Comparison of ENCODE assay signal across 35 cellular contexts in genomic region chr1:118912574-118912973, GRCh38.
"Had no signal": no experiment of that assay in that cellular context is flagged by ENCODE, and none has a peak within 500 bp of the region (broad histone marks: within the 10 kb centered on the region; RNA-seq: fewer than 3 reads in every experiment).

No MANE protein-coding gene starts in this region.

- H3K9me3 Mint-ChIP-seq: activated CD4-positive, alpha-beta memory T cell treated with anti-CD3 and anti-CD28 coated beads for 36 hours; activated CD4-positive, alpha-beta T cell treated with anti-CD3 and anti-CD28 coated beads, Interleukin-2, amount 10 ng/mL, durations not matched to agents 24 days and 14 days; activated CD8-positive, alpha-beta T cell treated with anti-CD3 and anti-CD28 coated beads for 36 hours; activated naive CD8-positive, alpha-beta T cell treated with anti-CD3 and anti-CD28 coated beads for 36 hours; activated T-cell treated with anti-CD3 and anti-CD28 coated beads, Interleukin-2, amount 50 U/mL, for 4 hours; T-helper 1 cell treated with Interleukin-12 subunit alpha and Interleukin-12 subunit beta and Interleukin-4 antibody, amounts not matched to agents 30 μg/mL and 1 μg/mL, for 36 hours; T-helper 2 cell treated with Interferon-gamma antibody and Interleukin-4, amounts not matched to agents 5 μg/mL and 100 μg/mL, for 36 hours had no signal

- H3K27ac ChIP-seq: adrenal gland, body of pancreas, brain microvascular endothelial cell, breast epithelium, VCaP had no signal

- H3K9me3 ChIP-seq: adrenal gland, body of pancreas, breast epithelium had no signal

- H3K4me3 ChIP-seq: adrenal gland, body of pancreas, breast epithelium had no signal

- H3K4me3 Mint-ChIP-seq: activated B cell treated with CpG ODN at 0.5 μM for 24 hours; activated CD4-positive, alpha-beta memory T cell treated with anti-CD3 and anti-CD28 coated beads for 36 hours; activated CD4-positive, alpha-beta T cell treated with anti-CD3 and anti-CD28 coated beads, Interleukin-2, amount 10 ng/mL, durations not matched to agents 24 days and 14 days; activated CD8-positive, alpha-beta T cell treated with anti-CD3 and anti-CD28 coated beads for 36 hours; activated naive CD8-positive, alpha-beta T cell treated with anti-CD3 and anti-CD28 coated beads for 36 hours; activated T-cell treated with anti-CD3 and anti-CD28 coated beads, Interleukin-2, amount 50 U/mL, for 4 hours; activated T-cell treated with anti-CD3 and anti-CD28 coated beads, Interleukin-2, amount 50 U/mL, for 72 hours; activated T-helper 1 cell treated with anti-CD3 and anti-CD28 coated beads, Interleukin-12 subunit alpha, Interleukin-12 subunit beta, Interleukin-2, Interleukin-4 antibody, amounts not matched to agents 30 ng/mL and 10 ng/mL and 1 ng/mL, durations not matched to agents 14 hours and 24 hours and 36 hours; activated T-helper 17 cell treated with anti-CD3 and anti-CD28 coated beads, Interleukin-2, amount 50 U/mL, for 72 hours; T-helper 1 cell treated with Interleukin-12 subunit alpha and Interleukin-12 subunit beta and Interleukin-4 antibody, amounts not matched to agents 30 μg/mL and 1 μg/mL, for 36 hours; T-helper 2 cell treated with Interferon-gamma antibody and Interleukin-4, amounts not matched to agents 5 μg/mL and 100 μg/mL, for 36 hours had no signal

- H3K36me3 Mint-ChIP-seq: activated CD4-positive, alpha-beta memory T cell treated with anti-CD3 and anti-CD28 coated beads for 36 hours; activated naive CD4-positive, alpha-beta T cell treated with anti-CD3 and anti-CD28 coated beads, Interleukin-2, amount 50 U/mL, for 72 hours; activated naive CD8-positive, alpha-beta T cell treated with anti-CD3 and anti-CD28 coated beads for 36 hours had no signal

- H3K4me1 ChIP-seq: adrenal gland, breast epithelium had no signal

- DNase-seq: activated B cell treated with CpG ODN at 0.5 μM for 24 hours; activated CD4-positive, alpha-beta memory T cell treated with anti-CD3 and anti-CD28 coated beads for 36 hours; activated CD4-positive, alpha-beta T cell treated with anti-CD3 and anti-CD28 coated beads for 4 hours; activated CD4-positive, alpha-beta T cell treated with anti-CD3 and anti-CD28 coated beads, Interleukin-2, amount 10 ng/mL, durations not matched to agents 24 days and 14 days; activated CD4-positive, alpha-beta T cell treated with anti-CD3 and anti-CD28 coated beads, Interleukin-2, amount 50 U/mL, for 1 hour; activated CD4-positive, alpha-beta T cell treated with anti-CD3 and anti-CD28 coated beads, Interleukin-2, amount 50 U/mL, for 4 hours; activated CD4-positive, CD25-positive, alpha-beta regulatory T cell treated with anti-CD3 and anti-CD28 coated beads, Interleukin-2, amount 50 U/mL, for 72 hours; activated CD8-positive, alpha-beta memory T cell treated with anti-CD3 and anti-CD28 coated beads, Interleukin-2, amount 50 U/mL, for 4 hours; activated CD8-positive, alpha-beta T cell treated with anti-CD3 and anti-CD28 coated beads for 36 hours; activated gamma-delta T cell; activated naive CD4-positive, alpha-beta T cell treated with anti-CD3 and anti-CD28 coated beads, Interleukin-2, amount 50 U/mL, for 16 hours; activated naive CD4-positive, alpha-beta T cell treated with Interleukin-2 at 50 U/mL for 16 hours; activated naive CD8-positive, alpha-beta T cell treated with anti-CD3 and anti-CD28 coated beads for 36 hours; activated T-cell treated with anti-CD3 and anti-CD28 coated beads for 4 hours; activated T-cell treated with anti-CD3 and anti-CD28 coated beads, Interleukin-2, amount 50 U/mL, for 1 hour; activated T-cell treated with anti-CD3 and anti-CD28 coated beads, Interleukin-2, amount 50 U/mL, for 4 hours; activated T-cell treated with anti-CD3 and anti-CD28 coated beads, Interleukin-2, amount 50 U/mL, for 72 hours; adrenal gland; amniotic stem cell; aorta; body of pancreas; brain microvascular endothelial cell; central memory CD4-positive, alpha-beta T cell; T-helper 1 cell; T-helper 2 cell; T-helper 9 cell had no signal

- H3K36me3 ChIP-seq: adrenal gland, breast epithelium had no signal

- H3K27ac Mint-ChIP-seq: activated B cell treated with CpG ODN at 0.5 μM for 24 hours; activated CD4-positive, alpha-beta memory T cell treated with anti-CD3 and anti-CD28 coated beads for 36 hours; activated CD4-positive, alpha-beta T cell treated with anti-CD3 and anti-CD28 coated beads, Interleukin-2, amount 10 ng/mL, durations not matched to agents 24 days and 14 days; activated CD8-positive, alpha-beta T cell treated with anti-CD3 and anti-CD28 coated beads for 36 hours; activated naive CD4-positive, alpha-beta T cell treated with anti-CD3 and anti-CD28 coated beads, Interleukin-2, amount 50 U/mL, for 72 hours; activated naive CD8-positive, alpha-beta T cell treated with anti-CD3 and anti-CD28 coated beads for 36 hours; activated T-cell treated with anti-CD3 and anti-CD28 coated beads, Interleukin-2, amount 50 U/mL, for 72 hours; activated T-helper 1 cell treated with anti-CD3 and anti-CD28 coated beads, Interleukin-12 subunit alpha, Interleukin-12 subunit beta, Interleukin-2, Interleukin-4 antibody, amounts not matched to agents 30 ng/mL and 10 ng/mL and 1 ng/mL, durations not matched to agents 14 hours and 24 hours and 36 hours; activated T-helper 17 cell treated with anti-CD3 and anti-CD28 coated beads, Interleukin-2, amount 50 U/mL, for 72 hours; T-helper 1 cell treated with Interleukin-12 subunit alpha and Interleukin-12 subunit beta and Interleukin-4 antibody, amounts not matched to agents 30 μg/mL and 1 μg/mL, for 36 hours; T-helper 2 cell treated with Interferon-gamma antibody and Interleukin-4, amounts not matched to agents 5 μg/mL and 100 μg/mL, for 36 hours had no signal

- FAIRE-seq: astrocyte, TTC549 had no signal

- H3K4me1 Mint-ChIP-seq: activated CD4-positive, alpha-beta T cell treated with anti-CD3 and anti-CD28 coated beads, Interleukin-2, amount 10 ng/mL, durations not matched to agents 24 days and 14 days; activated naive CD8-positive, alpha-beta T cell treated with anti-CD3 and anti-CD28 coated beads for 36 hours; activated T-helper 17 cell treated with anti-CD3 and anti-CD28 coated beads, Interleukin-2, amount 50 U/mL, for 72 hours had no signal

- ATAC-seq: activated CD8-positive, alpha-beta T cell treated with anti-CD3 and anti-CD28 coated beads for 36 hours; activated naive CD4-positive, alpha-beta T cell treated with anti-CD3 and anti-CD28 coated beads, Interleukin-2, amount 50 U/mL, for 72 hours; activated T-cell treated with anti-CD3 and anti-CD28 coated beads, Interleukin-2, amount 50 U/mL, for 4 hours; activated T-cell treated with anti-CD3 and anti-CD28 coated beads, Interleukin-2, amount 50 U/mL, for 72 hours; activated T-helper 17 cell treated with anti-CD3 and anti-CD28 coated beads, Interleukin-2, amount 50 U/mL, for 72 hours; body of pancreas had no signal

- H3K27me3 ChIP-seq: adrenal gland, body of pancreas, brain microvascular endothelial cell, breast epithelium had no signal

- H3K27me3 Mint-ChIP-seq: activated CD4-positive, alpha-beta memory T cell treated with anti-CD3 and anti-CD28 coated beads for 36 hours; activated CD4-positive, alpha-beta T cell treated with anti-CD3 and anti-CD28 coated beads, Interleukin-2, amount 10 ng/mL, durations not matched to agents 24 days and 14 days; activated CD8-positive, alpha-beta T cell treated with anti-CD3 and anti-CD28 coated beads for 36 hours had no signal
